1 cellular context compared by ENCODE assay signal in genomic region chr10:70495691-70496261, GRCh38.
TF ChIP-seq lines count a peak whose summit lies in the region.

No MANE protein-coding gene starts in this region.

TF ChIP-seq in K562, 482 proteins besides CTCF, POLR2A, EP300 and RAD21:
- TF ChIP-seq RREB1 (CRISPR knock-in tag; IDR thresholded peaks at IDR 0.05) (no peak), SRF (CRISPR knock-in tag; IDR thresholded peaks at IDR 0.05) (no peak), ETS2 (tag; IDR thresholded peaks at IDR 0.05; ENCODE audit: borderline replicate concordance, poor library complexity, severe bottlenecking) (no peak), HMGXB4 (CRISPR knock-in tag; IDR thresholded peaks at IDR 0.05) (no peak), DEAF1 (CRISPR knock-in tag; IDR thresholded peaks at IDR 0.05) (no peak), FOSL1 (tag; conservative IDR thresholded peaks at IDR 0.05) (0 out of 2 replicates have a peak, but pooled peaks have one; percentile 29), BACH1 (tag; IDR thresholded peaks at IDR 0.05) (no peak), CBFA2T2 (conservative IDR thresholded peaks at IDR 0.05) (no peak), PRDM10 (IDR thresholded peaks at IDR 0.05; ENCODE audit: partially characterized antibody) (peak; percentile 78), ZFP36 (IDR thresholded peaks at IDR 0.05; ENCODE audit: low read depth, low read length, partially characterized antibody) (no peak), ID3 (CRISPR knock-in tag; IDR thresholded peaks at IDR 0.05) (no peak), ID3 (tag; IDR thresholded peaks at IDR 0.05) (no peak), ZNF511 (CRISPR knock-in tag; IDR thresholded peaks at IDR 0.05) (no peak), MAFF (IDR thresholded peaks at IDR 0.05; ENCODE audit: low read length) (no peak), ZNF133 (CRISPR knock-in tag; IDR thresholded peaks at IDR 0.05) (no peak), MEF2A (IDR thresholded peaks at IDR 0.05; ENCODE audit: control insufficient read depth, low read depth, low read length) (no peak), RFX1 (IDR thresholded peaks at IDR 0.05) (no peak), ZNF398 (CRISPR knock-in tag; IDR thresholded peaks at IDR 0.05) (no peak), TRIM25 (IDR thresholded peaks at IDR 0.05; ENCODE audit: borderline replicate concordance) (no peak), TBP (optimal IDR thresholded peaks at IDR 0.05; ENCODE audit: low read depth, low read length) (peak; percentile 60), ZNF644 (tag; IDR thresholded peaks at IDR 0.05; ENCODE audit: low read depth) (no peak), RB1 (IDR thresholded peaks at IDR 0.05; ENCODE audit: low read depth) (no peak), ZNF445 (CRISPR knock-in tag; IDR thresholded peaks at IDR 0.05; ENCODE audit: low read depth) (no peak), SNIP1 (IDR thresholded peaks at IDR 0.05; ENCODE audit: low read depth) (no peak), ZNF121 (CRISPR knock-in tag; conservative IDR thresholded peaks at IDR 0.05) (peak; percentile 25; the same call in 1 of the 2 replicates), CREBBP (IDR thresholded peaks at IDR 0.05; ENCODE audit: low read depth, low read length) (no peak), ZNF696 (CRISPR knock-in tag; conservative IDR thresholded peaks at IDR 0.05) (no peak), ZNF668 (CRISPR knock-in tag; IDR thresholded peaks at IDR 0.05) (no peak), CXXC5 (CRISPR knock-in tag; IDR thresholded peaks at IDR 0.05) (no peak), NCOR1 (IDR thresholded peaks at IDR 0.05) (no peak), POLR3A (IDR thresholded peaks at IDR 0.05; ENCODE audit: borderline replicate concordance, extremely low read depth, insufficient read depth, insufficient read length) (peak; percentile 31), ZNF639 (CRISPR knock-in tag; conservative IDR thresholded peaks at IDR 0.05 in 1 of 2, IDR thresholded peaks at IDR 0.05 in 1 of 2) (no peak), GABPB1 (CRISPR knock-in tag; IDR thresholded peaks at IDR 0.05) (no peak), ZNF57 (CRISPR knock-in tag; IDR thresholded peaks at IDR 0.05) (no peak), MCM3 (IDR thresholded peaks at IDR 0.05) (no peak), ZSCAN32 (CRISPR knock-in tag; IDR thresholded peaks at IDR 0.05) (no peak), NR1H2 (CRISPR knock-in tag; IDR thresholded peaks at IDR 0.05) (no peak)
